In the genomic region with DNA sequence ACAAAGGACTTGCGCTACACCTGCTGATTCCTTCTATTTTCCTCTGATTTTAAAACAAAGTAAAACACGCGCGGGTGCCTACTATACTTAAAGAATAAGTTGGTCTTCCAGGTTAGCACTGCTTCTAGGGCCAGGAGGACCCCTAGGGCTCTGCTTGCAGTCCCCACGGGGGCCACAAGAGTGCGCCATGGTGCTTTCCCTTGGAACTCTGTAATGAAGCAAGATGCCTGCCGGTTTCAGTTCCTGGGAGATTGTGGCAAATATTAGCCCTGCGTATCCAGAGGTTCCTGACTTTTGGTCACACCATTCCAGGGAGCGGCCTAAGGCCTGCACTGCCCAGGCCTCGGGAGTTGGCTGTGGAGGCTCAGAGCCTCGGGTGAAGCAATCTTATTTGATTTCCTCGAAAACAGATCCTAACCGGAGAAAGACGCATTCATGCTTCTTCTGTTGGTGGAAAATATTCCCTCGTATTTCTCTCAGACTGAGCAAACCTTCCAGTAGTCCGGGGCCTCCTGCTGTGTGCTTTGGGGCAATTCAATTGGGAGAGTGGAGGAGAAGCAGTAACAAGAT, we compare ENCODE assay signal across 1 cellular context.
A peak's percentile ranks its signal among the peaks of the same experiment; 100 is the strongest.
TF ChIP-seq lines count a peak whose summit lies in the region.

No MANE protein-coding gene starts in this region.

TF ChIP-seq in HepG2, 621 proteins besides CTCF, POLR2A, EP300 and RAD21 (continued from another document and continues in another):
- TF ChIP-seq, protein P1, sequence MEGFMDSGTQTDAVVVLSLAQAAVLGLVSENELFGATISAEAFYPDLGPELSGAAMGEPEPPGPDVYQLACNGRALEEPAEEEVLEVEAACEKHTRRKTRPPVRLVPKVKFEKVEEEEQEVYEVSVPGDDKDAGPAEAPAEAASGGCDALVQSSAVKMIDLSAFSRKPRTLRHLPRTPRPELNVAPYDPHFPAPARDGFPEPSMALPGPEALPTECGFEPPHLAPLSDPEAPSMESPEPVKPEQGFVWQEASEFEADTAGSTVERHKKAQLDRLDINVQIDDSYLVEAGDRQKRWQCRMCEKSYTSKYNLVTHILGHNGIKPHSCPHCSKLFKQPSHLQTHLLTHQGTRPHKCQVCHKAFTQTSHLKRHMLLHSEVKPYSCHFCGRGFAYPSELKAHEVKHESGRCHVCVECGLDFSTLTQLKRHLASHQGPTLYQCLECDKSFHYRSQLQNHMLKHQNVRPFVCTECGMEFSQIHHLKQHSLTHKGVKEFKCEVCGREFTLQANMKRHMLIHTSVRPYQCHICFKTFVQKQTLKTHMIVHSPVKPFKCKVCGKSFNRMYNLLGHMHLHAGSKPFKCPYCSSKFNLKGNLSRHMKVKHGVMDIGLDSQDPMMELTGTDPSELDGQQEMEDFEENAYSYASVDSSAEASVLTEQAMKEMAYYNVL (CRISPR knock-in tag; IDR thresholded peaks at IDR 0.05; ENCODE audit: borderline replicate concordance), result no peak
- TF ChIP-seq ZNF296 (CRISPR knock-in tag; conservative IDR thresholded peaks at IDR 0.05) (no peak), ZNF468 (CRISPR knock-in tag; IDR thresholded peaks at IDR 0.05) (no peak), ZHX1 (CRISPR knock-in tag; IDR thresholded peaks at IDR 0.05; ENCODE audit: low read depth) (no peak), HDAC6 (IDR thresholded peaks at IDR 0.05; ENCODE audit: low read depth, low read length) (no peak), ZNF101 (CRISPR knock-in tag; IDR thresholded peaks at IDR 0.05; ENCODE audit: borderline replicate concordance, low read depth) (no peak), SP5 (CRISPR knock-in tag; IDR thresholded peaks at IDR 0.05; ENCODE audit: borderline replicate concordance, low read depth) (no peak), MAFF (IDR thresholded peaks at IDR 0.05; ENCODE audit: low read depth, low read length) (no peak), MEF2D (CRISPR knock-in tag; IDR thresholded peaks at IDR 0.05) (no peak), RXRB (CRISPR knock-in tag; IDR thresholded peaks at IDR 0.05; ENCODE audit: borderline replicate concordance) (0 out of 2 replicates have a peak, but pooled peaks have one; percentile 43), TARDBP (CRISPR knock-in tag; IDR thresholded peaks at IDR 0.05) (no peak), ZMYM3 (CRISPR knock-in tag; IDR thresholded peaks at IDR 0.05) (no peak), ZNF720 (CRISPR knock-in tag; IDR thresholded peaks at IDR 0.05) (no peak), ZNF281 (CRISPR knock-in tag; IDR thresholded peaks at IDR 0.05; ENCODE audit: borderline replicate concordance) (no peak), HMGXB4 (CRISPR knock-in tag; IDR thresholded peaks at IDR 0.05; ENCODE audit: borderline replicate concordance in 1 of 2, low read depth in 1 of 2) (peak in 1 of 2 experiments; percentile 50; a peak in 1 of 4 replicates), PTBP1 (IDR thresholded peaks at IDR 0.05; ENCODE audit: low read depth, low read length, poor library complexity, severe bottlenecking) (no peak), RFX5 (IDR thresholded peaks at IDR 0.05; ENCODE audit: low read depth, low read length) (no peak), TRIM22 (IDR thresholded peaks at IDR 0.05) (no peak), SNAPC5 (CRISPR knock-in tag; IDR thresholded peaks at IDR 0.05; ENCODE audit: borderline replicate concordance) (no peak), SKI (IDR thresholded peaks at IDR 0.05; ENCODE audit: partially characterized antibody) (no peak), FOXA3 (CRISPR knock-in tag; IDR thresholded peaks at IDR 0.05) (no peak), RXRA (CRISPR knock-in tag; IDR thresholded peaks at IDR 0.05) (no peak), CEBPG (CRISPR knock-in tag; IDR thresholded peaks at IDR 0.05) (peak; percentile 66), SALL1 (CRISPR knock-in tag; IDR thresholded peaks at IDR 0.05) (peak; percentile 34; the same call in 1 of the 2 replicates)
- TF ChIP-seq, protein P2, sequence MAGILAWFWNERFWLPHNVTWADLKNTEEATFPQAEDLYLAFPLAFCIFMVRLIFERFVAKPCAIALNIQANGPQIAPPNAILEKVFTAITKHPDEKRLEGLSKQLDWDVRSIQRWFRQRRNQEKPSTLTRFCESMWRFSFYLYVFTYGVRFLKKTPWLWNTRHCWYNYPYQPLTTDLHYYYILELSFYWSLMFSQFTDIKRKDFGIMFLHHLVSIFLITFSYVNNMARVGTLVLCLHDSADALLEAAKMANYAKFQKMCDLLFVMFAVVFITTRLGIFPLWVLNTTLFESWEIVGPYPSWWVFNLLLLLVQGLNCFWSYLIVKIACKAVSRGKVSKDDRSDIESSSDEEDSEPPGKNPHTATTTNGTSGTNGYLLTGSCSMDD (CRISPR knock-in tag; IDR thresholded peaks at IDR 0.05), result no peak
- TF ChIP-seq, protein P3, sequence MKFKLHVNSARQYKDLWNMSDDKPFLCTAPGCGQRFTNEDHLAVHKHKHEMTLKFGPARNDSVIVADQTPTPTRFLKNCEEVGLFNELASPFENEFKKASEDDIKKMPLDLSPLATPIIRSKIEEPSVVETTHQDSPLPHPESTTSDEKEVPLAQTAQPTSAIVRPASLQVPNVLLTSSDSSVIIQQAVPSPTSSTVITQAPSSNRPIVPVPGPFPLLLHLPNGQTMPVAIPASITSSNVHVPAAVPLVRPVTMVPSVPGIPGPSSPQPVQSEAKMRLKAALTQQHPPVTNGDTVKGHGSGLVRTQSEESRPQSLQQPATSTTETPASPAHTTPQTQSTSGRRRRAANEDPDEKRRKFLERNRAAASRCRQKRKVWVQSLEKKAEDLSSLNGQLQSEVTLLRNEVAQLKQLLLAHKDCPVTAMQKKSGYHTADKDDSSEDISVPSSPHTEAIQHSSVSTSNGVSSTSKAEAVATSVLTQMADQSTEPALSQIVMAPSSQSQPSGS (CRISPR knock-in tag; IDR thresholded peaks at IDR 0.05), result peak; percentile 27; the same call in 1 of the 2 replicates
- TF ChIP-seq, protein P4, sequence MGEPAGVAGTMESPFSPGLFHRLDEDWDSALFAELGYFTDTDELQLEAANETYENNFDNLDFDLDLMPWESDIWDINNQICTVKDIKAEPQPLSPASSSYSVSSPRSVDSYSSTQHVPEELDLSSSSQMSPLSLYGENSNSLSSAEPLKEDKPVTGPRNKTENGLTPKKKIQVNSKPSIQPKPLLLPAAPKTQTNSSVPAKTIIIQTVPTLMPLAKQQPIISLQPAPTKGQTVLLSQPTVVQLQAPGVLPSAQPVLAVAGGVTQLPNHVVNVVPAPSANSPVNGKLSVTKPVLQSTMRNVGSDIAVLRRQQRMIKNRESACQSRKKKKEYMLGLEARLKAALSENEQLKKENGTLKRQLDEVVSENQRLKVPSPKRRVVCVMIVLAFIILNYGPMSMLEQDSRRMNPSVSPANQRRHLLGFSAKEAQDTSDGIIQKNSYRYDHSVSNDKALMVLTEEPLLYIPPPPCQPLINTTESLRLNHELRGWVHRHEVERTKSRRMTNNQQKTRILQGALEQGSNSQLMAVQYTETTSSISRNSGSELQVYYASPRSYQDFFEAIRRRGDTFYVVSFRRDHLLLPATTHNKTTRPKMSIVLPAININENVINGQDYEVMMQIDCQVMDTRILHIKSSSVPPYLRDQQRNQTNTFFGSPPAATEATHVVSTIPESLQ (CRISPR knock-in tag; conservative IDR thresholded peaks at IDR 0.05), result no peak
- TF ChIP-seq, protein P5, sequence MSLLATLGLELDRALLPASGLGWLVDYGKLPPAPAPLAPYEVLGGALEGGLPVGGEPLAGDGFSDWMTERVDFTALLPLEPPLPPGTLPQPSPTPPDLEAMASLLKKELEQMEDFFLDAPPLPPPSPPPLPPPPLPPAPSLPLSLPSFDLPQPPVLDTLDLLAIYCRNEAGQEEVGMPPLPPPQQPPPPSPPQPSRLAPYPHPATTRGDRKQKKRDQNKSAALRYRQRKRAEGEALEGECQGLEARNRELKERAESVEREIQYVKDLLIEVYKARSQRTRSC (CRISPR knock-in tag; IDR thresholded peaks at IDR 0.05; ENCODE audit: low read depth), result no peak
- TF ChIP-seq, protein P6, sequence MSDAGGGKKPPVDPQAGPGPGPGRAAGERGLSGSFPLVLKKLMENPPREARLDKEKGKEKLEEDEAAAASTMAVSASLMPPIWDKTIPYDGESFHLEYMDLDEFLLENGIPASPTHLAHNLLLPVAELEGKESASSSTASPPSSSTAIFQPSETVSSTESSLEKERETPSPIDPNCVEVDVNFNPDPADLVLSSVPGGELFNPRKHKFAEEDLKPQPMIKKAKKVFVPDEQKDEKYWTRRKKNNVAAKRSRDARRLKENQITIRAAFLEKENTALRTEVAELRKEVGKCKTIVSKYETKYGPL (CRISPR knock-in tag; IDR thresholded peaks at IDR 0.05), result no peak
